ENCODE assay signal across 13 cellular contexts in the genomic region with DNA sequence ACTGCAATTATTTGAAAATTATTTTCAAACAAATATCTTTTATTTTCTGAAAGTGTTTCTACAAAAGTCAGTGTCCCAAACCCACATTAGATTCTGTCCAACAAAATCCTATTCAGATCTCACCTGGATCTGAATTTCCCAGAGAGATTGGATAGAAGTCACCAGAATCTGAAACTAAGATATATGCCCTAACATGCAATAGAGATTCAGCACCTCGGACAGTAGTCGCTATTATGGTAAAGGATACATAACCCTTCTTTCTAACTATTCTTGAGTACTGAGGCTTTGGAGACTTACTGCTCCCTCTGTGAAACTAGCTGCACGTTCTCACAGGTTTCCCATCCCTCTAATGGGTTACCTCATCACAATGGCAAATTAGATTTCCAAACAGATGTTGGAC.
DNase-seq lines count a peak whose midpoint lies in the region; ATAC-seq and TF ChIP-seq lines count a peak whose summit lies in the region.
"Had no signal": no experiment of that assay in that cellular context is flagged by ENCODE, and none has a peak within 500 bp of the region (broad histone marks: within the 10 kb centered on the region; RNA-seq: fewer than 3 reads in every experiment).

No MANE protein-coding gene starts in this region.

- H3K4me1 Mint-ChIP-seq in WTC11: peaks cover 5% of the 10 kb centered on the region
- H3K4me1 Mint-ChIP-seq: activated naive CD4-positive, alpha-beta T cell treated with anti-CD3 and anti-CD28 coated beads, Interleukin-2, amount 10 ng/mL, durations not matched to agents 7 days and 5 days; naive thymus-derived CD4-positive, alpha-beta T cell had no signal

- no peaks in the 10 kb centered on the region; the same call in 1 of the 2 replicates for H3K27me3 Mint-ChIP-seq in WTC11 (ENCODE audit: low read depth)
- H3K27me3 Mint-ChIP-seq: activated naive CD4-positive, alpha-beta T cell treated with anti-CD3 and anti-CD28 coated beads, Interleukin-2, amount 10 ng/mL, durations not matched to agents 7 days and 5 days had no signal

- ATAC-seq in WTC11 (peak; percentile 52; the same call in 1 of the 2 replicates), HG02981 (IDR thresholded peaks at IDR 0.05; ENCODE audit: unreplicated experiment) (no peak)
- ATAC-seq: naive thymus-derived CD4-positive, alpha-beta T cell had no signal

- no peaks in the 10 kb centered on the region for H3K9me3 Mint-ChIP-seq in WTC11
- H3K9me3 Mint-ChIP-seq: activated naive CD4-positive, alpha-beta T cell treated with anti-CD3 and anti-CD28 coated beads, Interleukin-2, amount 10 ng/mL, durations not matched to agents 7 days and 5 days had no signal

- POLR2A ChIA-PET in WTC11 (lab: Charles Lee): no interaction called here

- H3K27ac Mint-ChIP-seq in WTC11: no peak overlapping the region
- H3K27ac Mint-ChIP-seq: activated naive CD4-positive, alpha-beta T cell treated with anti-CD3 and anti-CD28 coated beads, Interleukin-2, amount 10 ng/mL, durations not matched to agents 7 days and 5 days; naive thymus-derived CD4-positive, alpha-beta T cell had no signal

- DNase-seq in COLO829 (ENCODE audit: low spot score): peak; percentile 64
- peak; percentile 1 for DNase-seq in HuH-7 (ENCODE audit: low spot score)
- no peak for DNase-seq in WTC11 (ENCODE audit: low spot score)
- peak; percentile 4 for DNase-seq in glomerular visceral epithelial cell (ENCODE audit: extremely low spot score)
- DNase-seq in cerebellum (ENCODE audit: low spot score): no peak
- no peak for DNase-seq in ureter (ENCODE audit: low spot score)
- no peak for DNase-seq in DMS153 (lab: John Stamatoyannopoulos, UW)
- DNase-seq: activated CD4-positive, alpha-beta T cell treated with anti-CD3 and anti-CD28 coated beads, Interleukin-2, amount 50 U/mL, for 1 hour; activated naive CD4-positive, alpha-beta T cell treated with anti-CD3 and anti-CD28 coated beads, Interleukin-2, amount 10 ng/mL, durations not matched to agents 7 days and 5 days; naive thymus-derived CD4-positive, alpha-beta T cell; NCI-H526 treated with DMSO at 0.1 percent for 48 hours; small intestine had no signal

- TF ChIP-seq CTCF in WTC11 (IDR thresholded peaks at IDR 0.05): no peak

- no peaks in the 10 kb centered on the region for H3K36me3 Mint-ChIP-seq in WTC11
- H3K36me3 Mint-ChIP-seq: activated naive CD4-positive, alpha-beta T cell treated with anti-CD3 and anti-CD28 coated beads, Interleukin-2, amount 10 ng/mL, durations not matched to agents 7 days and 5 days; naive thymus-derived CD4-positive, alpha-beta T cell had no signal

- no peak overlapping the region for H3K4me3 Mint-ChIP-seq in WTC11
- H3K4me3 Mint-ChIP-seq: activated naive CD4-positive, alpha-beta T cell treated with anti-CD3 and anti-CD28 coated beads, Interleukin-2, amount 10 ng/mL, durations not matched to agents 7 days and 5 days; naive thymus-derived CD4-positive, alpha-beta T cell had no signal

- CTCF ChIA-PET in WTC11 (lab: Charles Lee): no interaction called here

TF ChIP-seq in WTC11, 78 proteins besides CTCF, POLR2A, EP300 and RAD21:
- TF ChIP-seq ZNF396 (CRISPR knock-in tag; IDR thresholded peaks at IDR 0.05; ENCODE audit: borderline replicate concordance): no peak
- no peak for TF ChIP-seq CREM (CRISPR knock-in tag; IDR thresholded peaks at IDR 0.05)
- TF ChIP-seq PRRX2 (CRISPR knock-in tag; IDR thresholded peaks at IDR 0.05): no peak
- TF ChIP-seq, protein P1, sequence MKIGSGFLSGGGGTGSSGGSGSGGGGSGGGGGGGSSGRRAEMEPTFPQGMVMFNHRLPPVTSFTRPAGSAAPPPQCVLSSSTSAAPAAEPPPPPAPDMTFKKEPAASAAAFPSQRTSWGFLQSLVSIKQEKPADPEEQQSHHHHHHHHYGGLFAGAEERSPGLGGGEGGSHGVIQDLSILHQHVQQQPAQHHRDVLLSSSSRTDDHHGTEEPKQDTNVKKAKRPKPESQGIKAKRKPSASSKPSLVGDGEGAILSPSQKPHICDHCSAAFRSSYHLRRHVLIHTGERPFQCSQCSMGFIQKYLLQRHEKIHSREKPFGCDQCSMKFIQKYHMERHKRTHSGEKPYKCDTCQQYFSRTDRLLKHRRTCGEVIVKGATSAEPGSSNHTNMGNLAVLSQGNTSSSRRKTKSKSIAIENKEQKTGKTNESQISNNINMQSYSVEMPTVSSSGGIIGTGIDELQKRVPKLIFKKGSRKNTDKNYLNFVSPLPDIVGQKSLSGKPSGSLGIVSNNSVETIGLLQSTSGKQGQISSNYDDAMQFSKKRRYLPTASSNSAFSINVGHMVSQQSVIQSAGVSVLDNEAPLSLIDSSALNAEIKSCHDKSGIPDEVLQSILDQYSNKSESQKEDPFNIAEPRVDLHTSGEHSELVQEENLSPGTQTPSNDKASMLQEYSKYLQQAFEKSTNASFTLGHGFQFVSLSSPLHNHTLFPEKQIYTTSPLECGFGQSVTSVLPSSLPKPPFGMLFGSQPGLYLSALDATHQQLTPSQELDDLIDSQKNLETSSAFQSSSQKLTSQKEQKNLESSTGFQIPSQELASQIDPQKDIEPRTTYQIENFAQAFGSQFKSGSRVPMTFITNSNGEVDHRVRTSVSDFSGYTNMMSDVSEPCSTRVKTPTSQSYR (CRISPR knock-in tag; IDR thresholded peaks at IDR 0.05): no peak
- TF ChIP-seq NFE2L1 (CRISPR knock-in tag; IDR thresholded peaks at IDR 0.05): no peak
- TF ChIP-seq ZNF232 (CRISPR knock-in tag; IDR thresholded peaks at IDR 0.05): 0 out of 2 replicates have a peak, but pooled peaks have one; percentile 65
- no peak for TF ChIP-seq NR1H2 (CRISPR knock-in tag; IDR thresholded peaks at IDR 0.05)

Comparison
In these comparisons a context has a peak if more than half of its experiments do, and no peak if none do; other contexts are left out.
1. DNase-seq: peak in COLO829 (single experiment), HuH-7 (single experiment) and glomerular visceral epithelial cell (single experiment); none in WTC11 (single experiment), cerebellum (single experiment), ureter (single experiment) and DMS153 (single experiment).